Comparison of ENCODE assay signal across 8 cellular contexts in the genomic region with DNA sequence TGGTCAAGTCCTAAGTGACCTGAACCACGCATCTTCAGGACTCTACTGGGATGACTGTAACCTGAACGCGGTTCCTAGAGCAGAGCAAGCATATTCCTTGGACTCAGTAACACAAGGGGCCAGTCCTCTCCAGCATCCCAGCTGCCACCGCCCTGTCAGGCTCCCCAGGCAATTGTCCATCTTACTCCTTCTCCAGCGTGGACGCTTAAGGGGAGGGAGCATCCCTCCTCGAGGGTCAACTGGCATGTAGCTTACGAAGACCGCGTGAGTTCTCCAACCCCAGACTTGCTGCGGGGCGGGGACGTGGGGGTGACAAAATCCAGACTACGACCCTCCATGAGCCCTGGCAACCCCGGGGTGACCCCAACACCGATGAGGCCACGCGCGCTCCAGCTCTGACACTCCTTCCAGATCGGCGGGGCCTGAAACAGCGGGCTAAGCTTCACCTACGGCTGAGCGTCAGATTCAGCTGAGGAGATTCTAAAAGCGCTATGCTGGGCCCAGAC. TPM values are rescaled to one million over a fixed set of nuclear protein-coding genes. Genes with fewer than 3 reads are reported as not detected.
DNase-seq lines count a peak whose midpoint lies in the region; ATAC-seq and TF ChIP-seq lines count a peak whose summit lies in the region.

No MANE protein-coding gene starts in this region.

- TSS peak; percentile 90 for BruUV-seq in PC-3 (replicated peaks; lab: Mats Ljungman, UMichigan)

- peak overlapping the region; percentile 80 for H3K4me3 ChIP-seq in PC-3 (ENCODE audit: low read length)
- peak overlapping the region; percentile 84 for H3K4me3 ChIP-seq in coronary artery
- peak overlapping the region; percentile 80 for H3K4me3 ChIP-seq in upper lobe of right lung

- POLR2A ChIA-PET in PC-3 (lab: Charles Lee; ENCODE audit: unreplicated experiment) = interaction anchor here (0.5 to 0.7 kb wide), 9 partner anchors 8 to 1139 kb away, joined by 3 to 6 read pairs (median 3); no protein-coding TSS in a partner anchor

- peak overlapping the region; percentile 92 for H3K9ac ChIP-seq in PC-3 (ENCODE audit: low read length)

- no peaks in the 10 kb centered on the region for H3K9me3 Mint-ChIP-seq in memory B cell

- no peaks in the 10 kb centered on the region for H3K9me3 ChIP-seq in PC-3 (ENCODE audit: low read length)
- no peaks in the 10 kb centered on the region for H3K9me3 ChIP-seq in upper lobe of right lung

- intact Hi-C loops in PC-3 (cut with micrococcal nuclease) (loop anchor here (5.0 kb wide), 1 partner anchor 80 kb away; a partner anchor contains a TSS), upper lobe of right lung (cut with DNase I) (no loop called here)

- no peaks in the 10 kb centered on the region for H3K27me3 ChIP-seq in PC-3 (ENCODE audit: low read length)
- no peaks in the 10 kb centered on the region for H3K27me3 ChIP-seq in upper lobe of right lung

- H3K36me3 ChIP-seq in PC-3 (ENCODE audit: low read depth, low read length) (peaks cover 8% of the 10 kb centered on the region), upper lobe of right lung (peaks cover 6% of the 10 kb centered on the region)

- H3K36me3 Mint-ChIP-seq in memory B cell = peaks cover 9% of the 10 kb centered on the region

- peaks cover 36% of the 10 kb centered on the region for H3K4me1 Mint-ChIP-seq in memory B cell

- H3K4me1 ChIP-seq in PC-3 (ENCODE audit: insufficient read depth, low read length) (peaks cover 11% of the 10 kb centered on the region; the same call in 1 of the 2 replicates), upper lobe of right lung (peaks cover 16% of the 10 kb centered on the region)

- H3K4me2 ChIP-seq in PC-3 (ENCODE audit: low read length) = peak overlapping the region; percentile 93

- H3K9me2 ChIP-seq in PC-3 (replicated peaks; ENCODE audit: low read length) = no peaks in the 10 kb centered on the region

- no peaks in the 10 kb centered on the region for H3F3A ChIP-seq in PC-3 (ENCODE audit: low read length, unreplicated experiment)

- peak overlapping the region; percentile 82 for H2AFZ ChIP-seq in PC-3 (ENCODE audit: low read length)

- H3K4me3 Mint-ChIP-seq in memory B cell = peak overlapping the region; percentile 91

- H3K27me3 Mint-ChIP-seq in memory B cell = no peaks in the 10 kb centered on the region

- no peaks in the 10 kb centered on the region for H4K20me1 ChIP-seq in PC-3 (ENCODE audit: low read length)

- H3K27ac ChIP-seq in PC-3 (ENCODE audit: low read length) (peak overlapping the region; percentile 48), coronary artery (peak overlapping the region; percentile 83 to 98), upper lobe of right lung (peak overlapping the region; percentile 85)

- peak; percentile 56 for DNase-seq in NCI-H2171 treated with DMSO at 0.1 percent for 48 hours (lab: John Stamatoyannopoulos, UW)
- no peak for DNase-seq in NCI-H2171 (lab: John Stamatoyannopoulos, UW)
- peak; percentile 27 for DNase-seq in PC-3
- DNase-seq in coronary artery (ENCODE audit: low spot score) = no peak
- DNase-seq in memory B cell (ENCODE audit: low spot score in 2 of 2) = no peak
- DNase-seq in upper lobe of right lung = no peak

- peak overlapping the region; percentile 95 for H3K27ac Mint-ChIP-seq in memory B cell

- peaks cover 54% of the 10 kb centered on the region for H3K79me2 ChIP-seq in PC-3 (ENCODE audit: low read length)

- CTCF ChIA-PET in PC-3 (lab: Charles Lee) = interaction anchor here (0.6 to 0.9 kb wide), 3 partner anchors 42 to 43 kb away, joined by 3 to 5 read pairs (median 3); no protein-coding TSS in a partner anchor

- TF ChIP-seq CTCF in PC-3 (conservative IDR thresholded peaks at IDR 0.05; ENCODE audit: low read depth, low read length) (no peak), coronary artery (IDR thresholded peaks at IDR 0.05) (no peak), upper lobe of right lung (IDR thresholded peaks at IDR 0.05) (no peak)

- peak; percentile 2 for ATAC-seq in HG02943 (IDR thresholded peaks at IDR 0.05; ENCODE audit: low read depth, unreplicated experiment)
- ATAC-seq in PC-3 = peak; percentile 4
- ATAC-seq in memory B cell (ENCODE audit: low read depth) = no peak
- peak; percentile 1 for ATAC-seq in upper lobe of right lung
- ATAC-seq in GM18858 (IDR thresholded peaks at IDR 0.05; ENCODE audit: unreplicated experiment) = no peak

RNA-seq across cellular contexts. Expression of a gene that starts 0.9 kb away (rescaled TPM):
- 89.3 and 103 TPM in 2 replicates for total RNA-seq in PC-3 (2014; rRNA removed)
- 47.1 TPM for total RNA-seq in upper lobe of right lung

Comparison
In these comparisons a context has a peak if more than half of its experiments do, and no peak if none do; other contexts are left out.
1. DNase-seq: peak in NCI-H2171 treated with DMSO at 0.1 percent for 48 hours (single experiment) and PC-3 (single experiment); none in NCI-H2171 (single experiment), coronary artery (single experiment), memory B cell (0 of 2) and upper lobe of right lung (single experiment).
2. ATAC-seq: peak in HG02943 (single experiment), PC-3 (single experiment) and upper lobe of right lung (single experiment); none in memory B cell (single experiment) and GM18858 (single experiment).
3. Peak in every context shown above with its lines, with median percentiles within 50 percentile points of each other: H3K27ac ChIP-seq and H3K4me3 ChIP-seq.